In the genomic region with DNA sequence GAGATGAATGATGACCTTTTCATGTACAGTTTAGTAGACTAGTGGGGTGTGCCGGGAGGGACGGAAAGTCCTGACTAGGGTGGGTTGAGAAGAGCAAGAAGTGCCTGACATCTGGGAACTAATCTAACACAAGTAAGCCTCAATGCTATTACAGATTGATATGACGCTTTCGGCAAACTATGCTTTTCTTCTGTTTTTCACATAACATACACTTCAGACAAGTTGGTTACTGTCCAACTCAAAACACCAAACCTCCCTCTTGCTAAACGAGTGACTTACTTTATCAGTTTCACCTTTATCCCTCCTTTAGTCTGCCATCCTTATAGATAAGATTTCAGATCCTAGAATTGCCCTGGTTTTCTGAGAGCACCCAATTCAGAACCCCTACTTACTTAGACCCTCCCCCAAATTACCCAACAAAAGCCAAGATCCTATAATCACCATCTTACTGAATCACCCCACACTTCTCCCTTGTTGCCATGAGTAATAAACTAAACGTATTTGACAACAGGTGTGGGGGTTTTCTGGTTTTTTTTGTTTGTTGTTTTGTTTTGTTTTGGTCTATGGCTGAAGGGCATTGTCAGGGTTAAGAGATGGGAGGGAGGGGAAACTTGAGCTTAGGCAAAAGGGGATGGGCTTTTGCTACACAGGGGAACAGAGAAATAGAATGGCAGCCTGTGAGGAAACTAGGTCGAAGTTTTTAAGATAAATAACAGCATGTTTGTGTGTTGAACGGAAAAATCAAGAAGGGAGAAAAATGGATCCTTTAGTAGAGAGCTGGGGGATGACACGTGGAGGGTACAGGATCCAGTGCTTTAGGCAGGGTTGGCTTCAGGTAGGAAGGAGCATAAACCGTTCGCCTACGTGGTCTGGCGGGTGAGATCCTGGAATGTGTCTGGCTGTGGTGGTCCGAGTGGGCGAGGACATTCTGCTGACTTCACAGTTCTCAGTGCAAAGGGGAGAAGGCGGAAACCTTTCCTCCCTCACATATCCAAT, we compare ENCODE assay signal across 1 cellular context.
TF ChIP-seq lines count a peak whose summit lies in the region.

No MANE protein-coding gene starts in this region.

TF ChIP-seq in HepG2, 621 proteins besides CTCF, POLR2A, EP300 and RAD21:
- TF ChIP-seq HOXA7 (CRISPR knock-in tag; IDR thresholded peaks at IDR 0.05) (no peak), MAFF (IDR thresholded peaks at IDR 0.05; ENCODE audit: low read depth, low read length) (peak; percentile 58), THAP11 (CRISPR knock-in tag; IDR thresholded peaks at IDR 0.05) (no peak), ZFP91 (CRISPR knock-in tag; IDR thresholded peaks at IDR 0.05; ENCODE audit: borderline replicate concordance) (no peak), ZNF34 (CRISPR knock-in tag; IDR thresholded peaks at IDR 0.05; ENCODE audit: borderline replicate concordance) (no peak), ISX (CRISPR knock-in tag; conservative IDR thresholded peaks at IDR 0.05) (no peak), KLF9 (CRISPR knock-in tag; IDR thresholded peaks at IDR 0.05; ENCODE audit: low read depth) (no peak), ESRRA (CRISPR knock-in tag; IDR thresholded peaks at IDR 0.05; ENCODE audit: low read depth) (no peak), ZNF350 (CRISPR knock-in tag; IDR thresholded peaks at IDR 0.05; ENCODE audit: borderline replicate concordance, low read depth) (no peak), ATF3 (CRISPR knock-in tag; IDR thresholded peaks at IDR 0.05) (no peak), MAFK (conservative IDR thresholded peaks at IDR 0.05 in 1 of 2, IDR thresholded peaks at IDR 0.05 in 1 of 2; ENCODE audit: low read length in 2 of 2) (peak; percentile 75 to 76), ZNF121 (CRISPR knock-in tag; IDR thresholded peaks at IDR 0.05) (peak; percentile 38; the same call in 1 of the 2 replicates), MTA1 (CRISPR knock-in tag; IDR thresholded peaks at IDR 0.05; ENCODE audit: borderline replicate concordance) (no peak)
- TF ChIP-seq, protein P1, sequence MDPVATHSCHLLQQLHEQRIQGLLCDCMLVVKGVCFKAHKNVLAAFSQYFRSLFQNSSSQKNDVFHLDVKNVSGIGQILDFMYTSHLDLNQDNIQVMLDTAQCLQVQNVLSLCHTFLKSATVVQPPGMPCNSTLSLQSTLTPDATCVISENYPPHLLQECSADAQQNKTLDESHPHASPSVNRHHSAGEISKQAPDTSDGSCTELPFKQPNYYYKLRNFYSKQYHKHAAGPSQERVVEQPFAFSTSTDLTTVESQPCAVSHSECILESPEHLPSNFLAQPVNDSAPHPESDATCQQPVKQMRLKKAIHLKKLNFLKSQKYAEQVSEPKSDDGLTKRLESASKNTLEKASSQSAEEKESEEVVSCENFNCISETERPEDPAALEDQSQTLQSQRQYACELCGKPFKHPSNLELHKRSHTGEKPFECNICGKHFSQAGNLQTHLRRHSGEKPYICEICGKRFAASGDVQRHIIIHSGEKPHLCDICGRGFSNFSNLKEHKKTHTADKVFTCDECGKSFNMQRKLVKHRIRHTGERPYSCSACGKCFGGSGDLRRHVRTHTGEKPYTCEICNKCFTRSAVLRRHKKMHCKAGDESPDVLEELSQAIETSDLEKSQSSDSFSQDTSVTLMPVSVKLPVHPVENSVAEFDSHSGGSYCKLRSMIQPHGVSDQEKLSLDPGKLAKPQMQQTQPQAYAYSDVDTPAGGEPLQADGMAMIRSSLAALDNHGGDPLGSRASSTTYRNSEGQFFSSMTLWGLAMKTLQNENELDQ (CRISPR knock-in tag; IDR thresholded peaks at IDR 0.05; ENCODE audit: borderline replicate concordance) = no peak
- TF ChIP-seq, protein P2, sequence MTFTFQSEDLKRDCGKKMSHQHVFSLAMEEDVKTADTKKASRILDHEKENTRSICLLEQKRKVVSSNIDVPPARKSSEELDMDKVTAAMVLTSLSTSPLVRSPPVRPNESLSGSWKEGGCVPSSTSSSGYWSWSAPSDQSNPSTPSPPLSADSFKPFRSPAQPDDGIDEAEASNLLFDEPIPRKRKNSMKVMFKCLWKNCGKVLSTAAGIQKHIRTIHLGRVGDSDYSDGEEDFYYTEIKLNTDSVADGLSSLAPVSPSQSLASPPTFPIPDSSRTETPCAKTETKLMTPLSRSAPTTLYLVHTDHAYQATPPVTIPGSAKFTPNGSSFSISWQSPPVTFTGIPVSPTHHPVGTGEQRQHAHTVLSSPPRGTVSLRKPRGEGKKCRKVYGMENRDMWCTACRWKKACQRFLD (CRISPR knock-in tag; IDR thresholded peaks at IDR 0.05; ENCODE audit: borderline replicate concordance) = no peak
